In genomic region chr5:59299006-59299405, GRCh38 we compare ENCODE assay signal across 19 cellular contexts.
A peak's percentile ranks its signal among the peaks of the same experiment; 100 is the strongest.
DNase-seq lines count a peak whose midpoint lies in the region; ATAC-seq and TF ChIP-seq lines count a peak whose summit lies in the region.
"Had no signal": no experiment of that assay in that cellular context is flagged by ENCODE, and none has a peak within 500 bp of the region (broad histone marks: within the 10 kb centered on the region; RNA-seq: fewer than 3 reads in every experiment).

No MANE protein-coding gene starts in this region.

- DNase-seq in cardiac muscle cell (ENCODE audit: low read depth in 1 of 2, low spot score in 1 of 2) (no peak), right atrium auricular region (ENCODE audit: low spot score) (no peak), epithelial cell of esophagus (ENCODE audit: low read depth) (peak; percentile 71), HuH-7 (ENCODE audit: low spot score) (no peak), iPS-NIHi11 (ENCODE audit: low spot score) (no peak), lower leg skin (ENCODE audit: low spot score in 2 of 2) (no peak)
- DNase-seq: activated CD8-positive, alpha-beta memory T cell treated with anti-CD3 and anti-CD28 coated beads for 24 hours; CD4-positive, alpha-beta T cell; DMS79 treated with DMSO at 0.1 percent for 48 hours; naive thymus-derived CD4-positive, alpha-beta T cell; NCI-H1694; NCI-H226; SIG-M5; stimulated activated CD4-positive, alpha-beta T cell treated with anti-CD3 and anti-CD28 coated beads, Interleukin-15, amount 100 ng/mL, for 24 hours; stimulated activated naive CD8-positive, alpha-beta T cell treated with anti-CD3 and anti-CD28 coated beads, Interleukin-15, Interleukin-2, amounts not matched to agents 100 U/mL and 50 U/mL, for 24 hours; upper lobe of left lung had no signal

- 54 to 70% methylated on average over 3 of the region's 3 CpGs for WGBS in lower leg skin, 2 donors

- H3K4me3 ChIP-seq in cardiac muscle cell (no peak overlapping the region), right atrium auricular region (no peak overlapping the region), epithelial cell of esophagus (ENCODE audit: low read length) (no peak overlapping the region), muscle layer of colon (ENCODE audit: low read depth in 1 of 2, low read length in 2 of 2) (no peak overlapping the region), lower leg skin (ENCODE audit: low read depth, poor library complexity, severe bottlenecking) (no peak overlapping the region)
- H3K4me3 ChIP-seq: upper lobe of left lung had no signal

- H3K4me1 ChIP-seq in cardiac muscle cell (ENCODE audit: low read depth) (no peaks in the 10 kb centered on the region), right atrium auricular region (peaks cover 0 to 21% of the 10 kb centered on the region in 2 donors), muscle layer of colon (ENCODE audit: insufficient read depth, low read length) (peaks cover 45% of the 10 kb centered on the region)

- ATAC-seq in GM21381 (IDR thresholded peaks at IDR 0.05; ENCODE audit: unreplicated experiment) = no peak
- ATAC-seq: HCT116; naive thymus-derived CD4-positive, alpha-beta T cell; stimulated activated naive CD8-positive, alpha-beta T cell treated with anti-CD3 and anti-CD28 coated beads, Interleukin-15, Interleukin-2, amounts not matched to agents 100 U/mL and 50 U/mL, for 24 hours had no signal

- H3K27me3 ChIP-seq in cardiac muscle cell (no peaks in the 10 kb centered on the region), right atrium auricular region (no peaks in the 10 kb centered on the region), muscle layer of colon (ENCODE audit: control insufficient read depth in 1 of 2, insufficient read depth in 2 of 2, low read length in 2 of 2) (no peaks in the 10 kb centered on the region)
- H3K27me3 ChIP-seq: upper lobe of left lung had no signal

- TF ChIP-seq CTCF in cardiac muscle cell (IDR thresholded peaks at IDR 0.05; ENCODE audit: low read depth, low read length) = no peak
- no peak for TF ChIP-seq CTCF in right atrium auricular region (IDR thresholded peaks at IDR 0.05)
- TF ChIP-seq CTCF in epithelial cell of esophagus (IDR thresholded peaks at IDR 0.05; ENCODE audit: insufficient read depth, low read depth, low read length, missing control alignments) = no peak
- TF ChIP-seq CTCF in lower leg skin (IDR thresholded peaks at IDR 0.05) = no peak

- no peak overlapping the region for H3K9ac ChIP-seq in muscle layer of colon (ENCODE audit: low read length)

- H3K36me3 ChIP-seq in cardiac muscle cell = no peaks in the 10 kb centered on the region
- no peaks in the 10 kb centered on the region for H3K36me3 ChIP-seq in right atrium auricular region
- H3K36me3 ChIP-seq in muscle layer of colon (ENCODE audit: insufficient read depth, low read length) = no peaks in the 10 kb centered on the region
- H3K36me3 ChIP-seq: upper lobe of left lung had no signal

- H3K27ac ChIP-seq in cardiac muscle cell (peak overlapping the region; percentile 38), right atrium auricular region (peak overlapping the region in 1 of 2 donors; percentile 33), muscle layer of colon (ENCODE audit: low read depth, low read length) (peak overlapping the region; percentile 37)
- H3K27ac ChIP-seq: upper lobe of left lung had no signal

- TF ChIP-seq POLR2A in lower leg skin (IDR thresholded peaks at IDR 0.05) = no peak

- intact Hi-C loops in lower leg skin (cut with DNase I; ENCODE audit: low total_unique reads) = no loop called here

- no peaks in the 10 kb centered on the region for H3K9me3 ChIP-seq in cardiac muscle cell (ENCODE audit: low read depth)
- no peaks in the 10 kb centered on the region for H3K9me3 ChIP-seq in right atrium auricular region
- no peaks in the 10 kb centered on the region for H3K9me3 ChIP-seq in muscle layer of colon (ENCODE audit: low read length)
- H3K9me3 ChIP-seq: upper lobe of left lung had no signal
